18 cellular contexts compared by ENCODE assay signal in genomic region chr10:83555264-83555663, GRCh38.
DNase-seq lines count a peak whose midpoint lies in the region; ATAC-seq lines count a peak whose summit lies in the region.
"Had no signal": no experiment of that assay in that cellular context is flagged by ENCODE, and none has a peak within 500 bp of the region (broad histone marks: within the 10 kb centered on the region; RNA-seq: fewer than 3 reads in every experiment).

No MANE protein-coding gene starts in this region.

- ATAC-seq in GM19025 (IDR thresholded peaks at IDR 0.05; ENCODE audit: low read depth, unreplicated experiment) (peak; percentile 81), GM21825 (IDR thresholded peaks at IDR 0.05; ENCODE audit: unreplicated experiment) (peak; percentile 63), HG03175 (IDR thresholded peaks at IDR 0.05; ENCODE audit: unreplicated experiment) (peak; percentile 89)
- ATAC-seq: natural killer cell treated with Interleukin-12 subunit alpha and Interleukin-12 subunit beta and Interleukin-15 and Interleukin-18, amount 100 ng/mL, for 72 hours; Panc1 had no signal

- DNase-seq in A172 (ENCODE audit: low spot score), result peak; percentile 44
- DNase-seq in amygdala (lab: John Stamatoyannopoulos, UW), result no peak
- no peak for DNase-seq in GM03348 (ENCODE audit: low spot score)
- no peak for DNase-seq in SIG-M5 treated with dmso at 0.1 percent for 504 hours (lab: John Stamatoyannopoulos, UW; ENCODE audit: unreplicated experiment)
- no peak for DNase-seq in NCI-H1694 treated with DMSO at 0.1 percent for 48 hours (lab: John Stamatoyannopoulos, UW)
- DNase-seq: activated gamma-delta T cell, colonic mucosa, DMS53, immature natural killer cell, mammary epithelial cell, NCI-H2081, NCI-H526 treated with DMSO at 0.1 percent for 48 hours, WERI-Rb-1 had no signal
